8 cellular contexts compared by ENCODE assay signal in the genomic region with DNA sequence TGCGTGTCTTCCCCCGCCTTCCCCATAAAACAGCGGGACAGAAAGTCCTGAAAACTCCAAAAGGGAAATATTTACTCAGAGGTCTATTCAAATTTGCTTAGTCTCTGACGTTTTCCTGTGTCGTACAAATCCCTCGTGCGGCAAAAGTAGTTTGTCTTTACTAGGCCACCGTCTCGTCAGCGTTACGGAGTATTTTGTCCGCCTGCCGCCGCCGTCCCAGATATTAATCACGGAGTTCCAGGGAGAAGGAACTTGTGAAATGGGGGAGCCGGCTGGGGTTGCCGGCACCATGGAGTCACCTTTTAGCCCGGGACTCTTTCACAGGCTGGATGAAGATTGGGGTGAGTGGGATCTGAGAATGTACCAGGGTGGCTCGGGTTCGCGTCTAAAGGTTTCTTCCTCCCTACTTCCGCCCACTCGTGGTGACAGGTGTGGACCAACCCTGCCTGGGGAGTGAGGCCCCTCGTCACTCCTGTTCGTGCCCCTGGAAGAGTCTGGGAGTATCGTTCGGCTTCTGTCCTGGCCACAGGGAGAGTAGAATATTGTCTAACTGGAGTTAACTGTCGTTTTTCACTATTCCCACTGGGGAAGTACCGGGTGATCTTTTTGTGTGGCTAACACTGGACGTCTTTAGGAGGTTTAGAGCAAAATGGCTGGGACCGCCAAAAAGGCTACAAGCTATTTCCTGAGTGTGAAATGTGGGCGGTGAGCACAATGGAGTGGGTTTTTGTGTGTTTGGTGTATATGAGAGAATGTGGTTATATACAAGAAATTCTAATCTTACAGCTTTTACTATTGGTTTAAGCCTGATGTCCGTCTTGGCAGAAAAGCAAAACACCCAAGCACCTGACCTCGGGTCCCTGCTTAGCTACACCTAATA. TPM values are rescaled to one million over a fixed set of nuclear protein-coding genes. Genes with fewer than 3 reads are reported as not detected.
DNase-seq lines count a peak whose midpoint lies in the region; ATAC-seq, FAIRE-seq and TF ChIP-seq lines count a peak whose summit lies in the region.

A gene with protein sequence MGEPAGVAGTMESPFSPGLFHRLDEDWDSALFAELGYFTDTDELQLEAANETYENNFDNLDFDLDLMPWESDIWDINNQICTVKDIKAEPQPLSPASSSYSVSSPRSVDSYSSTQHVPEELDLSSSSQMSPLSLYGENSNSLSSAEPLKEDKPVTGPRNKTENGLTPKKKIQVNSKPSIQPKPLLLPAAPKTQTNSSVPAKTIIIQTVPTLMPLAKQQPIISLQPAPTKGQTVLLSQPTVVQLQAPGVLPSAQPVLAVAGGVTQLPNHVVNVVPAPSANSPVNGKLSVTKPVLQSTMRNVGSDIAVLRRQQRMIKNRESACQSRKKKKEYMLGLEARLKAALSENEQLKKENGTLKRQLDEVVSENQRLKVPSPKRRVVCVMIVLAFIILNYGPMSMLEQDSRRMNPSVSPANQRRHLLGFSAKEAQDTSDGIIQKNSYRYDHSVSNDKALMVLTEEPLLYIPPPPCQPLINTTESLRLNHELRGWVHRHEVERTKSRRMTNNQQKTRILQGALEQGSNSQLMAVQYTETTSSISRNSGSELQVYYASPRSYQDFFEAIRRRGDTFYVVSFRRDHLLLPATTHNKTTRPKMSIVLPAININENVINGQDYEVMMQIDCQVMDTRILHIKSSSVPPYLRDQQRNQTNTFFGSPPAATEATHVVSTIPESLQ (plus strand): TSS at position 219 of the 880 bp plus-strand sequence. CDS start 41 bp downstream, at position 260.

- no peaks in the 10 kb centered on the region for H3K27me3 ChIP-seq in A673 (replicated peaks; ENCODE audit: insufficient read depth, low read depth, low read length, poor library complexity)

- POLR2A ChIA-PET in A673 (lab: Charles Lee; ENCODE audit: low non-redundant PET) (interaction anchor here (0.6 kb wide), 1 partner anchor 457 kb away, joined by 3 read pairs; no protein-coding TSS in a partner anchor), activated B cell treated with CpG ODN at 0.5 μM for 24 hours (lab: Charles Lee) (interaction anchor here (0.6 to 1.2 kb wide), 3 partner anchors 17 to 292 kb away, joined by 3 to 8 read pairs (median 6); a partner anchor contains a TSS)

- H3K27ac Mint-ChIP-seq in activated B cell treated with CpG ODN at 0.5 μM for 24 hours, result peak within 1 kb of the TSS; percentile 95

- peaks cover 9% of the 10 kb centered on the region for H3K4me1 ChIP-seq in A673 (ENCODE audit: insufficient read depth, low read length, poor library complexity, severe bottlenecking)

- H3K36me3 ChIP-seq in A673 (ENCODE audit: insufficient read depth, low read length, poor library complexity, severe bottlenecking), result no peaks in the 10 kb centered on the region

- peak; percentile 67 for ATAC-seq in GM18868 (IDR thresholded peaks at IDR 0.05; ENCODE audit: unreplicated experiment)
- ATAC-seq in HG03139 (IDR thresholded peaks at IDR 0.05; ENCODE audit: unreplicated experiment), result peak; percentile 70
- peak; percentile 78 for ATAC-seq in activated B cell treated with CpG ODN at 0.5 μM for 24 hours (ENCODE audit: low read depth)

- peak; percentile 86 for FAIRE-seq in islet of Langerhans (lab: Jason Lieb, UNC)

- H3K4me3 Mint-ChIP-seq in activated B cell treated with CpG ODN at 0.5 μM for 24 hours, result peak within 1 kb of the TSS; percentile 99

- intact Hi-C loops in A673 (cut with micrococcal nuclease; ENCODE audit: unreplicated experiment) (loop anchor here (10.0 kb wide), 2 partner anchors 268 to 508 kb away; no protein-coding TSS in a partner anchor), activated B cell treated with CpG ODN at 0.5 μM for 24 hours (cut with micrococcal nuclease) (loop anchor here (1.0 to 5.0 kb wide), 2 partner anchors 17 to 369 kb away; a partner anchor contains a TSS)

- DNase-seq in A673 (ENCODE audit: low spot score), result peak; percentile 96
- DNase-seq in NCI-H2227 treated with DMSO at 0.1 percent for 48 hours (lab: John Stamatoyannopoulos, UW), result peak; percentile 83
- DNase-seq in activated B cell treated with CpG ODN at 0.5 μM for 24 hours, result peak; percentile 71
- DNase-seq in caudate nucleus (lab: John Stamatoyannopoulos, UW), result peak in 57 of 61 donors; percentile 15 to 89 (median 78)
- DNase-seq in stimulated activated CD4-positive, alpha-beta T cell treated with anti-CD3 and anti-CD28 coated beads, Interleukin-12 subunit alpha, Interleukin-12 subunit beta, amount 100 ng/mL, for 24 hours (ENCODE audit: low read depth in 2 of 2), result peak; percentile 68 to 70

- no peaks in the 10 kb centered on the region for H3K9me3 ChIP-seq in A673 (ENCODE audit: low read depth, low read length, poor library complexity, severe bottlenecking)

- H3K27me3 Mint-ChIP-seq in activated B cell treated with CpG ODN at 0.5 μM for 24 hours, result no peaks in the 10 kb centered on the region

- TF ChIP-seq CTCF in A673 (conservative IDR thresholded peaks at IDR 0.05; ENCODE audit: low read depth, low read length) (no peak), activated B cell treated with CpG ODN at 0.5 μM for 24 hours (IDR thresholded peaks at IDR 0.05) (no peak)

- CTCF ChIA-PET in A673 (lab: Charles Lee) (interaction anchor here (0.6 to 2.1 kb wide), 2 partner anchors 131 to 271 kb away, joined by 3 to 4 read pairs; no protein-coding TSS in a partner anchor), activated B cell treated with CpG ODN at 0.5 μM for 24 hours (lab: Charles Lee) (interaction anchor here (1.3 kb wide), 2 partner anchors 18 to 27 kb away, joined by 4 to 5 read pairs; no protein-coding TSS in a partner anchor)

- peak within 1 kb of the TSS; percentile 67 for H3K4me3 ChIP-seq in A673 (ENCODE audit: low read depth, low read length, poor library complexity, severe bottlenecking)

- H3K27ac ChIP-seq in A673 (ENCODE audit: low read depth, low read length, poor library complexity, severe bottlenecking) (peak within 1 kb of the TSS; percentile 84), caudate nucleus (ENCODE audit: low read depth, low read length) (peak within 1 kb of the TSS; percentile 42)

- BruUV-seq in A673 (replicated peaks; lab: Mats Ljungman, UMichigan), result TSS peak; percentile 63

- H3K36me3 Mint-ChIP-seq in activated B cell treated with CpG ODN at 0.5 μM for 24 hours (ENCODE audit: low read depth), result peaks cover 7% of the 10 kb centered on the region

- H3K9me3 Mint-ChIP-seq in activated B cell treated with CpG ODN at 0.5 μM for 24 hours, result no peaks in the 10 kb centered on the region

- peaks cover 46% of the 10 kb centered on the region for H3K4me1 Mint-ChIP-seq in activated B cell treated with CpG ODN at 0.5 μM for 24 hours

RNA-seq across cellular contexts. Expression of the gene that starts here (rescaled TPM):
- total RNA-seq in A673 (2021) (21.8 and 24.4 TPM in 2 replicates), activated B cell treated with CpG ODN at 0.5 μM for 24 hours (23.7 and 24.6 TPM in 2 replicates)

Comparison
In these comparisons a context has a peak if more than half of its experiments do, and no peak if none do; other contexts are left out.
1. Peak in every context shown above with its lines: DNase-seq, ATAC-seq, H3K4me3 ChIP-seq and H3K27ac ChIP-seq.